ENCODE assay signal across 1 cellular context in the genomic region with DNA sequence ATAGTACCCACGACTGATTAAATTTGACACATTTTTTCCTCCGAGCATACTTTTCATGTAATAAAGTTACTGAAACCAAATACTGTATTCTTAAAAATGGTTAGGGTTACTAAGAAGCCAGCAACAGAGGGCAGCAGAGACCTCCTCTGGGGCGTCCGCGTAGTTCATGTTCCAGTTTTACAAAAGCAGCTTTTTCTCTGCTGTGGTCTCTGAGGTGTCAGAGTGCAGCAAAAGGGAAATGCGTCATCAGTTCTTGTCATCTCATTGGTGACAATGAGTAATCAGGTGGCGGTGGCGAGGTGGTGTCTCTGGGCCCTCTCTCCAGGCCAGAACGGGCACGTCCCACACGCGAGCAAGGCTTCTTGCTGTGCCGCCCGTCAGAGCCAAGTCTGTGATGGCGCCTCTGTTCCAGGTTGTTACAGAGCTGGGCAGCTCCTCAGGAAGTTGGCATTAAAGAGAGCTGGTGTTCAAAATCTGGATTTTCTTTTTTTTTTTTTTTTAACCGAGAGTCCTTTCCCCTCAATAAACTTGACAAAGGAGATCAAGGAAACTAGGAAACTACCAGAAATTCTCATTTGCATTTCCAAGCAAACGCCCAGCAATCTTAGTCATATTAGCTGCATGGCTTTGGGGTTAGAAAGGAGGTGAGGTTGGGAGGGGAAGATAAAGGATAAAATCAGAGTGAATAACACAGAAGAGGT.
A peak's percentile ranks its signal among the peaks of the same experiment; 100 is the strongest.
TF ChIP-seq lines count a peak whose summit lies in the region.

No MANE protein-coding gene starts in this region.

TF ChIP-seq in HepG2, 621 proteins besides CTCF, POLR2A, EP300 and RAD21 (continued from another document and continues in another):
- TF ChIP-seq, protein P1, sequence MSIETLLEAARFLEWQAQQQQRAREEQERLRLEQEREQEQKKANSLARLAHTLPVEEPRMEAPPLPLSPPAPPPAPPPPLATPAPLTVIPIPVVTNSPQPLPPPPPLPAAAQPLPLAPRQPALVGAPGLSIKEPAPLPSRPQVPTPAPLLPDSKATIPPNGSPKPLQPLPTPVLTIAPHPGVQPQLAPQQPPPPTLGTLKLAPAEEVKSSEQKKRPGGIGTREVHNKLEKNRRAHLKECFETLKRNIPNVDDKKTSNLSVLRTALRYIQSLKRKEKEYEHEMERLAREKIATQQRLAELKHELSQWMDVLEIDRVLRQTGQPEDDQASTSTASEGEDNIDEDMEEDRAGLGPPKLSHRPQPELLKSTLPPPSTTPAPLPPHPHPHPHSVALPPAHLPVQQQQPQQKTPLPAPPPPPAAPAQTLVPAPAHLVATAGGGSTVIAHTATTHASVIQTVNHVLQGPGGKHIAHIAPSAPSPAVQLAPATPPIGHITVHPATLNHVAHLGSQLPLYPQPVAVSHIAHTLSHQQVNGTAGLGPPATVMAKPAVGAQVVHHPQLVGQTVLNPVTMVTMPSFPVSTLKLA (IDR thresholded peaks at IDR 0.05): no peak
- TF ChIP-seq ZBTB40 (IDR thresholded peaks at IDR 0.05) (no peak), ZBTB40 (CRISPR knock-in tag; IDR thresholded peaks at IDR 0.05) (no peak), KAT8 (CRISPR knock-in tag; IDR thresholded peaks at IDR 0.05) (peak; percentile 92), JUND (CRISPR knock-in tag; IDR thresholded peaks at IDR 0.05) (peak; percentile 70; the same call in 1 of the 2 replicates), HCFC1 (IDR thresholded peaks at IDR 0.05; ENCODE audit: low read depth, low read length) (no peak; the same call in 1 of the 2 replicates), RXRA (CRISPR knock-in tag; IDR thresholded peaks at IDR 0.05) (peak; percentile 63), ZNF543 (CRISPR knock-in tag; IDR thresholded peaks at IDR 0.05) (no peak), ZNF841 (CRISPR knock-in tag; IDR thresholded peaks at IDR 0.05; ENCODE audit: borderline replicate concordance) (no peak), FOXK2 (IDR thresholded peaks at IDR 0.05) (no peak), MED1 (CRISPR knock-in tag; IDR thresholded peaks at IDR 0.05) (peak; percentile 80), FOXA3 (CRISPR knock-in tag; IDR thresholded peaks at IDR 0.05) (peak; percentile 74), ZNF790 (CRISPR knock-in tag; IDR thresholded peaks at IDR 0.05; ENCODE audit: borderline replicate concordance) (0 out of 2 replicates have a peak, but pooled peaks have one; percentile 49), ZNF546 (CRISPR knock-in tag; conservative IDR thresholded peaks at IDR 0.05) (0 out of 2 replicates have a peak, but pooled peaks have one; percentile 51), ZNF691 (CRISPR knock-in tag; IDR thresholded peaks at IDR 0.05; ENCODE audit: borderline replicate concordance, low read depth) (peak; percentile 82; the same call in 1 of the 2 replicates), U2AF2 (IDR thresholded peaks at IDR 0.05; ENCODE audit: low read depth, low read length) (no peak), U2AF1 (optimal IDR thresholded peaks at IDR 0.05; ENCODE audit: low read depth, low read length) (no peak), ZNF749 (CRISPR knock-in tag; IDR thresholded peaks at IDR 0.05; ENCODE audit: borderline replicate concordance) (no peak), RNF2 (conservative IDR thresholded peaks at IDR 0.05; ENCODE audit: low read depth) (peak; percentile 74), RFXAP (CRISPR knock-in tag; IDR thresholded peaks at IDR 0.05; ENCODE audit: borderline replicate concordance) (peak; percentile 93; the same call in 1 of the 2 replicates), ZNF329 (CRISPR knock-in tag; IDR thresholded peaks at IDR 0.05; ENCODE audit: low read depth) (no peak), KAT7 (CRISPR knock-in tag; IDR thresholded peaks at IDR 0.05; ENCODE audit: borderline replicate concordance) (no peak), LCORL (IDR thresholded peaks at IDR 0.05) (no peak), LCORL (CRISPR knock-in tag; IDR thresholded peaks at IDR 0.05) (peak; percentile 76), ZNF430 (CRISPR knock-in tag; IDR thresholded peaks at IDR 0.05) (no peak; the same call in 1 of the 2 replicates), STAG1 (CRISPR knock-in tag; IDR thresholded peaks at IDR 0.05) (peak; percentile 94), HMG20A (CRISPR knock-in tag; IDR thresholded peaks at IDR 0.05; ENCODE audit: borderline replicate concordance) (peak; percentile 52; the same call in 1 of the 2 replicates), NCOA1 (CRISPR knock-in tag; IDR thresholded peaks at IDR 0.05) (no peak), HOXD1 (CRISPR knock-in tag; IDR thresholded peaks at IDR 0.05) (peak; percentile 68; the same call in 1 of the 2 replicates), GTF3A (CRISPR knock-in tag; conservative IDR thresholded peaks at IDR 0.05) (no peak), NFRKB (IDR thresholded peaks at IDR 0.05) (no peak), BRCA1 (CRISPR knock-in tag; IDR thresholded peaks at IDR 0.05) (peak; percentile 75; the same call in 1 of the 2 replicates), HOXA7 (CRISPR knock-in tag; IDR thresholded peaks at IDR 0.05) (no peak), ZNF746 (CRISPR knock-in tag; IDR thresholded peaks at IDR 0.05) (no peak), HNF4G (IDR thresholded peaks at IDR 0.05; ENCODE audit: borderline replicate concordance, low read depth, low read length) (peak; percentile 18; the same call in 1 of the 2 replicates), HNF4G (CRISPR knock-in tag; IDR thresholded peaks at IDR 0.05; ENCODE audit: borderline replicate concordance, low read depth) (peak; percentile 64; the same call in 1 of the 2 replicates), EZH2 (conservative IDR thresholded peaks at IDR 0.05; ENCODE audit: low read depth, low read length) (no peak), CAMTA2 (CRISPR knock-in tag; IDR thresholded peaks at IDR 0.05; ENCODE audit: borderline replicate concordance) (no peak), NCOA5 (CRISPR knock-in tag; IDR thresholded peaks at IDR 0.05) (no peak), ZFP62 (CRISPR knock-in tag; IDR thresholded peaks at IDR 0.05) (no peak), ZNF780A (CRISPR knock-in tag; IDR thresholded peaks at IDR 0.05) (0 out of 2 replicates have a peak, but pooled peaks have one; percentile 25), KLF12 (CRISPR knock-in tag; IDR thresholded peaks at IDR 0.05; ENCODE audit: borderline replicate concordance) (no peak), PPARG (CRISPR knock-in tag; conservative IDR thresholded peaks at IDR 0.05) (peak; percentile 65), ZBTB26 (CRISPR knock-in tag; IDR thresholded peaks at IDR 0.05; ENCODE audit: borderline replicate concordance) (peak; percentile 76; the same call in 1 of the 2 replicates)
- TF ChIP-seq, protein P2, sequence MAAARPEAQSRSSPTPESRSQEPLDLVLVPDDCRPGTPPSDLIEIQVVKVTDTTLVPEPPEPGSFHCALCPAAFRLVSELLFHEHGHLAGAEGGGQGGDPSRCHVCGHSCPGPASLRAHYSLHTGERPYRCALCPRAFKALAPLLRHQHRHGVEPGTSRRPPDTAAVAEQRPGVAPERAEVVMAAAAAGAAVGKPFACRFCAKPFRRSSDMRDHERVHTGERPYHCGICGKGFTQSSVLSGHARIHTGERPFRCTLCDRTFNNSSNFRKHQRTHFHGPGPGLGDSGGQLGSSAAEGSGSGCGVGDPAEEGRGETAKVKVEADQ (CRISPR knock-in tag; IDR thresholded peaks at IDR 0.05; ENCODE audit: borderline replicate concordance): no peak
- TF ChIP-seq, protein P3, sequence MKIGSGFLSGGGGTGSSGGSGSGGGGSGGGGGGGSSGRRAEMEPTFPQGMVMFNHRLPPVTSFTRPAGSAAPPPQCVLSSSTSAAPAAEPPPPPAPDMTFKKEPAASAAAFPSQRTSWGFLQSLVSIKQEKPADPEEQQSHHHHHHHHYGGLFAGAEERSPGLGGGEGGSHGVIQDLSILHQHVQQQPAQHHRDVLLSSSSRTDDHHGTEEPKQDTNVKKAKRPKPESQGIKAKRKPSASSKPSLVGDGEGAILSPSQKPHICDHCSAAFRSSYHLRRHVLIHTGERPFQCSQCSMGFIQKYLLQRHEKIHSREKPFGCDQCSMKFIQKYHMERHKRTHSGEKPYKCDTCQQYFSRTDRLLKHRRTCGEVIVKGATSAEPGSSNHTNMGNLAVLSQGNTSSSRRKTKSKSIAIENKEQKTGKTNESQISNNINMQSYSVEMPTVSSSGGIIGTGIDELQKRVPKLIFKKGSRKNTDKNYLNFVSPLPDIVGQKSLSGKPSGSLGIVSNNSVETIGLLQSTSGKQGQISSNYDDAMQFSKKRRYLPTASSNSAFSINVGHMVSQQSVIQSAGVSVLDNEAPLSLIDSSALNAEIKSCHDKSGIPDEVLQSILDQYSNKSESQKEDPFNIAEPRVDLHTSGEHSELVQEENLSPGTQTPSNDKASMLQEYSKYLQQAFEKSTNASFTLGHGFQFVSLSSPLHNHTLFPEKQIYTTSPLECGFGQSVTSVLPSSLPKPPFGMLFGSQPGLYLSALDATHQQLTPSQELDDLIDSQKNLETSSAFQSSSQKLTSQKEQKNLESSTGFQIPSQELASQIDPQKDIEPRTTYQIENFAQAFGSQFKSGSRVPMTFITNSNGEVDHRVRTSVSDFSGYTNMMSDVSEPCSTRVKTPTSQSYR (CRISPR knock-in tag; IDR thresholded peaks at IDR 0.05; ENCODE audit: borderline replicate concordance): 0 out of 2 replicates have a peak, but pooled peaks have one; percentile 27
